In genomic region chr12:48183876-48184548, GRCh38 we compare ENCODE assay signal across 9 cellular contexts. TPM values are rescaled to one million over a fixed set of nuclear protein-coding genes. Genes with fewer than 3 reads are reported as not detected.
DNase-seq lines count a peak whose midpoint lies in the region; ATAC-seq, FAIRE-seq and TF ChIP-seq lines count a peak whose summit lies in the region.
"Had no signal": no experiment of that assay in that cellular context is flagged by ENCODE, and none has a peak within 500 bp of the region (broad histone marks: within the 10 kb centered on the region; RNA-seq: fewer than 3 reads in every experiment).

No MANE protein-coding gene starts in this region.

- H3K27ac Mint-ChIP-seq in CD4-positive, alpha-beta memory T cell: peak overlapping the region; percentile 41 to 87 (median 66)

- CTCF ChIA-PET in CD4-positive, alpha-beta memory T cell (lab: Charles Lee; ENCODE audit: partially characterized antibody): interaction anchor here (0.8 to 8.2 kb wide), 5 partner anchors 10 to 370 kb away, joined by 3 to 127 read pairs (median 3); no protein-coding TSS in a partner anchor

- intact Hi-C loops in CD4-positive, alpha-beta memory T cell (cut with micrococcal nuclease): loop anchor here (1.0 to 5.0 kb wide), 4 partner anchors 14 to 270 kb away; partner anchors contain the start of genes ASB8 and ZNF641
- intact Hi-C loops in mucosa of descending colon (cut with DNase I, micrococcal nuclease): no loop called here

- H3K9me3 ChIP-seq in CD4-positive, alpha-beta memory T cell (ENCODE audit: control insufficient read depth in 1 of 2, low read length in 2 of 2): no peaks in the 10 kb centered on the region
- H3K9me3 ChIP-seq in mucosa of descending colon: no peaks in the 10 kb centered on the region

- H3K9me3 Mint-ChIP-seq in CD4-positive, alpha-beta memory T cell: no peaks in the 10 kb centered on the region

- ATAC-seq in mucosa of descending colon (peak; percentile 8), GM18520 (IDR thresholded peaks at IDR 0.05; ENCODE audit: unreplicated experiment) (no peak), HG03571 (IDR thresholded peaks at IDR 0.05; ENCODE audit: unreplicated experiment) (no peak)

- peak overlapping the region; percentile 61 for H3K27ac ChIP-seq in CD4-positive, alpha-beta memory T cell (ENCODE audit: low read depth, low read length)

- H3K4me1 ChIP-seq in CD4-positive, alpha-beta memory T cell (ENCODE audit: insufficient read depth, low read length): peaks cover 15% of the 10 kb centered on the region
- H3K4me1 ChIP-seq in mucosa of descending colon (ENCODE audit: low read depth): peaks cover 3% of the 10 kb centered on the region

- peaks cover 12 to 14% of the 10 kb centered on the region in 2 donors for H3K27me3 Mint-ChIP-seq in CD4-positive, alpha-beta memory T cell

- H3K4me3 ChIP-seq in CD4-positive, alpha-beta memory T cell (ENCODE audit: low read length in 2 of 2): peak overlapping the region; percentile 52 to 99
- H3K4me3 ChIP-seq in LNCaP clone FGC (ENCODE audit: low read depth, low read length): peak overlapping the region; percentile 47
- peak overlapping the region; percentile 38 for H3K4me3 ChIP-seq in bronchial epithelial cell (ENCODE audit: low read depth, low read length)
- peak overlapping the region; percentile 26 for H3K4me3 ChIP-seq in mucosa of descending colon

- H3K27me3 ChIP-seq in CD4-positive, alpha-beta memory T cell (ENCODE audit: insufficient read depth, low read length): no peaks in the 10 kb centered on the region
- H3K27me3 ChIP-seq in bronchial epithelial cell (ENCODE audit: control insufficient read depth, insufficient read depth, low read length): peaks cover 26% of the 10 kb centered on the region

- H3K36me3 ChIP-seq in CD4-positive, alpha-beta memory T cell (ENCODE audit: insufficient read depth, low read length): no peaks in the 10 kb centered on the region
- H3K36me3 ChIP-seq in bronchial epithelial cell (ENCODE audit: control insufficient read depth, insufficient read depth, low read length): no peaks in the 10 kb centered on the region
- no peaks in the 10 kb centered on the region for H3K36me3 ChIP-seq in mucosa of descending colon (ENCODE audit: low read depth)

- DNase-seq in CD4-positive, alpha-beta memory T cell: peak in 1 of 5 donors; percentile 53
- no peak for DNase-seq in LNCaP clone FGC (ENCODE audit: low read depth)
- DNase-seq in bronchial epithelial cell (ENCODE audit: low read depth): no peak
- peak in 1 of 3 donors; percentile 35 for DNase-seq in mucosa of descending colon
- no peak for DNase-seq in hepatic stellate cell (ENCODE audit: low spot score)
- no peak for DNase-seq in SHP77 (lab: John Stamatoyannopoulos, UW)

- no peak for TF ChIP-seq CTCF in LNCaP clone FGC (IDR thresholded peaks at IDR 0.05; ENCODE audit: control insufficient read depth, extremely low read depth, insufficient read depth)
- TF ChIP-seq CTCF in bronchial epithelial cell (IDR thresholded peaks at IDR 0.05; ENCODE audit: insufficient read depth, low read length, severe bottlenecking): no peak
- TF ChIP-seq CTCF in mucosa of descending colon (IDR thresholded peaks at IDR 0.05): no peak

- peaks cover 4 to 25% (median 10%) of the 10 kb centered on the region in 4 donors for H3K4me1 Mint-ChIP-seq in CD4-positive, alpha-beta memory T cell

- POLR2A ChIA-PET in CD4-positive, alpha-beta memory T cell (lab: Charles Lee; ENCODE audit: partially characterized antibody): interaction anchor here (1.1 to 3.4 kb wide), 7 partner anchors 14 to 498 kb away, joined by 3 to 65 read pairs (median 5); partner anchors contain the start of genes ASB8, KANSL2, SENP1 and TMEM106C

- no peak for FAIRE-seq in bronchial epithelial cell (lab: Jason Lieb, UNC)

- H3K4me3 Mint-ChIP-seq in CD4-positive, alpha-beta memory T cell: peak overlapping the region; percentile 81 to 99 (median 94)

- peaks cover 0 to 7% of the 10 kb centered on the region in 2 donors for H3K36me3 Mint-ChIP-seq in CD4-positive, alpha-beta memory T cell

RNA-seq across cellular contexts. Expression of gene CCDC184, which starts 0.6 kb away (rescaled TPM):
- under 1 TPM; 0.42 to 0.47 TPM for total RNA-seq in CD4-positive, alpha-beta memory T cell
- under 1 TPM in 1 of 2 donors, not detected in 1; 0.15 TPM for polyA plus RNA-seq in CD4-positive, alpha-beta memory T cell
- total RNA-seq in bronchial epithelial cell (not detected in 2 replicates), mucosa of descending colon (1 to 10 TPM in 1 of 3 donors, under 1 TPM in 2; 0.20 to 2.4 (median 0.41) TPM)

RNA-seq across cellular contexts. Expression of gene OR10AD1, which starts 19.1 kb away (rescaled TPM):
- not detected for total RNA-seq in CD4-positive, alpha-beta memory T cell
- not detected for polyA plus RNA-seq in CD4-positive, alpha-beta memory T cell
- total RNA-seq in bronchial epithelial cell (not detected in 2 replicates), mucosa of descending colon (not detected)
- total RNA-seq: glomerular endothelial cell had no signal

RNA-seq across cellular contexts. Expression of gene ASB8, which starts 26.7 kb away (rescaled TPM):
- 10 to 100 TPM; 61.0 to 64.6 TPM for total RNA-seq in CD4-positive, alpha-beta memory T cell
- polyA plus RNA-seq in CD4-positive, alpha-beta memory T cell: 10 to 100 TPM; 63.1 to 64.1 TPM
- total RNA-seq in bronchial epithelial cell: 9.5 and 17.3 TPM in 2 replicates
- total RNA-seq in mucosa of descending colon: 10 to 100 TPM; 41.1 to 46.6 (median 41.3) TPM
